25 cellular contexts compared by ENCODE assay signal in the genomic region with DNA sequence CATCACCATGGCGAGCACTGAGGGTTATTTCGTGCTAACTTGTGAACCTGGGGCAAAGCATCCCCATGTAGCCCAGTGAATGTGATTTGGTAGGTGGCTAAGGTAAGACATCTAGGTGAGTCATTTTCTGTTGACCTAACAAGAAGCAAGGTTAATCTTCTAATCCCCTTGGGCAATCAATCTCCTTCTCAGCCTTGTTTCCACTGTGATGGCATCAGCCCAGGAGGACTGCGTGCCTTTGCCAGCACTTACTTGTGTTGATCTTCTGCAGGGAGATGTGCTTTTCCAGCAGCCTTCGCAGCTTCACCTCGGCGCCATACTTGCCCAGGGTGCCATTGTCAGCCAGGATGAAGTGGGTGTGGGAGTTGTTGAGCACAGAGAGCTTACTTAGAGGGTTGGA. TPM values are rescaled to one million over a fixed set of nuclear protein-coding genes. Genes with fewer than 3 reads are reported as not detected.
DNase-seq lines count a peak whose midpoint lies in the region; ATAC-seq and TF ChIP-seq lines count a peak whose summit lies in the region.
"Had no signal": no experiment of that assay in that cellular context is flagged by ENCODE, and none has a peak within 500 bp of the region (broad histone marks: within the 10 kb centered on the region; RNA-seq: fewer than 3 reads in every experiment).

No MANE protein-coding gene starts in this region.

- ATAC-seq in upper lobe of left lung (ENCODE audit: low FRiP score in 2 of 2), result no peak

- TF ChIP-seq CTCF in mammary epithelial cell (conservative IDR thresholded peaks at IDR 0.05 in 1 of 2, IDR thresholded peaks at IDR 0.05 in 1 of 2; ENCODE audit: extremely low read depth in 1 of 2, insufficient read depth in 1 of 2, low read depth in 1 of 2, low read length in 2 of 2) (no peak), hepatocyte (IDR thresholded peaks at IDR 0.05; ENCODE audit: poor library complexity) (no peak), uterus (IDR thresholded peaks at IDR 0.05) (no peak), upper lobe of left lung (IDR thresholded peaks at IDR 0.05) (no peak)

- TF ChIP-seq EP300 in upper lobe of left lung (IDR thresholded peaks at IDR 0.05), result no peak

- no peaks in the 10 kb centered on the region for H3K36me3 ChIP-seq in mammary epithelial cell (ENCODE audit: insufficient read depth, low read length)
- no peaks in the 10 kb centered on the region for H3K36me3 ChIP-seq in hepatocyte (replicated peaks; ENCODE audit: insufficient read depth, low read depth)
- no peaks in the 10 kb centered on the region for H3K36me3 ChIP-seq in uterus
- no peaks in the 10 kb centered on the region for H3K36me3 ChIP-seq in upper lobe of left lung
- H3K36me3 ChIP-seq: BLaER1 had no signal

- TF ChIP-seq POLR2A in uterus (IDR thresholded peaks at IDR 0.05) (no peak), upper lobe of left lung (IDR thresholded peaks at IDR 0.05) (no peak)

- H3K4me1 ChIP-seq in mammary epithelial cell (ENCODE audit: insufficient read depth, low read length) (no peaks in the 10 kb centered on the region), hepatocyte (ENCODE audit: insufficient read depth) (peaks cover 5% of the 10 kb centered on the region), uterus (no peaks in the 10 kb centered on the region), upper lobe of left lung (peaks cover 0 to 5% (median 0%) of the 10 kb centered on the region in 4 donors)

- no TSS peak for BruUV-seq in mammary epithelial cell (replicated peaks; lab: Mats Ljungman, UMichigan)

- H3K27me3 ChIP-seq in mammary epithelial cell (ENCODE audit: insufficient read depth, low read length), result peaks cover 7% of the 10 kb centered on the region
- H3K27me3 ChIP-seq in hepatocyte, result no peaks in the 10 kb centered on the region
- no peaks in the 10 kb centered on the region for H3K27me3 ChIP-seq in uterus
- H3K27me3 ChIP-seq in upper lobe of left lung, result no peaks in the 10 kb centered on the region
- H3K27me3 ChIP-seq: BLaER1 had no signal

- WGBS in mammary epithelial cell (ENCODE audit: low coverage, missing lambda C conversion rate), result 69% methylated on average over 6 of the region's 6 CpGs
- WGBS in hepatocyte (ENCODE audit: low lambda C conversion rate, missing lambda C conversion rate), result 69% methylated on average over 6 of the region's 6 CpGs
- 90 to 95% methylated on average over 6 of the region's 6 CpGs for WGBS in upper lobe of left lung, 2 donors

- H3K9me3 ChIP-seq in mammary epithelial cell (replicated peaks; ENCODE audit: insufficient read depth, low read length), result no peaks in the 10 kb centered on the region
- H3K9me3 ChIP-seq in hepatocyte (ENCODE audit: low read depth), result no peaks in the 10 kb centered on the region
- H3K9me3 ChIP-seq in uterus, result no peaks in the 10 kb centered on the region
- H3K9me3 ChIP-seq in upper lobe of left lung, result no peaks in the 10 kb centered on the region
- H3K9me3 ChIP-seq: BLaER1, SK-N-SH had no signal

- H3K4me3 ChIP-seq in mammary epithelial cell (replicated peaks in 1 of 3; ENCODE audit: insufficient read depth in 1 of 3, low read depth in 2 of 3, low read length in 3 of 3), result no peak overlapping the region
- no peak overlapping the region for H3K4me3 ChIP-seq in hepatocyte
- no peak overlapping the region for H3K4me3 ChIP-seq in uterus
- H3K4me3 ChIP-seq in upper lobe of left lung, result no peak overlapping the region
- H3K4me3 ChIP-seq: BLaER1 had no signal

- in situ Hi-C loops in mammary epithelial cell (cut with MboI; ENCODE audit: low sequenced_read_pairs in 2 of 2), result no loop called here

- H2AFZ ChIP-seq in mammary epithelial cell (ENCODE audit: low read depth, low read length) (no peak overlapping the region), hepatocyte (no peak overlapping the region)

- dilution Hi-C loops in mammary epithelial cell (cut with HindIII; ENCODE audit: low sequenced_read_pairs), result no loop called here

- H3K27ac ChIP-seq in mammary epithelial cell (ENCODE audit: insufficient read depth, low read depth, low read length), result no peak overlapping the region
- H3K27ac ChIP-seq in hepatocyte, result no peak overlapping the region
- H3K27ac ChIP-seq in uterus, result no peak overlapping the region
- no peak overlapping the region for H3K27ac ChIP-seq in upper lobe of left lung
- H3K27ac ChIP-seq: 22Rv1, BLaER1 had no signal

- H3K9me2 ChIP-seq in hepatocyte (replicated peaks; ENCODE audit: insufficient read depth), result no peaks in the 10 kb centered on the region
- H3K9me2 ChIP-seq: SK-N-SH had no signal

- H3K79me2 ChIP-seq in mammary epithelial cell (ENCODE audit: insufficient read depth, low read length), result no peaks in the 10 kb centered on the region
- H3K79me2 ChIP-seq in hepatocyte, result no peaks in the 10 kb centered on the region

- no peak overlapping the region for H3K9ac ChIP-seq in mammary epithelial cell (ENCODE audit: insufficient read depth, low read length)
- H3K9ac ChIP-seq: BLaER1, SK-N-SH had no signal

- intact Hi-C loops in mammary epithelial cell (cut with micrococcal nuclease), result no loop called here
- intact Hi-C loops in uterus (cut with DNase I; ENCODE audit: low total_unique reads), result no loop called here

- H4K20me1 ChIP-seq in mammary epithelial cell (ENCODE audit: insufficient read depth, low read length) (no peaks in the 10 kb centered on the region), hepatocyte (ENCODE audit: insufficient read depth, poor library complexity, severe bottlenecking) (no peaks in the 10 kb centered on the region)
- H4K20me1 ChIP-seq: BLaER1 had no signal

- peak; percentile 53 for DNase-seq in NCI-H82 (lab: John Stamatoyannopoulos, UW)
- DNase-seq in NCI-H82 treated with DMSO at 0.1 percent for 48 hours (lab: John Stamatoyannopoulos, UW; ENCODE audit: unreplicated experiment), result no peak
- peak; percentile 62 for DNase-seq in mammary epithelial cell
- peak; percentile 33 for DNase-seq in hepatocyte (ENCODE audit: low spot score)
- DNase-seq in SK-N-DZ (ENCODE audit: low spot score), result no peak
- DNase-seq in SHP77 treated with DMSO at 0.1 percent for 48 hours (lab: John Stamatoyannopoulos, UW), result no peak
- no peak for DNase-seq in uterus
- DNase-seq in upper lobe of left lung, result no peak
- DNase-seq: ACHN; CD4-positive, alpha-beta T cell; COR-L47; DMS79; Karpas-422; NCI-H1092; NCI-H1436; NCI-H187 treated with DMSO at 0.1 percent for 48 hours; NCI-H774; SHP77; SK-N-SH had no signal

- CTCF ChIA-PET in mammary epithelial cell (lab: Charles Lee; ENCODE audit: low non-redundant PET), result no interaction called here

- H3K4me2 ChIP-seq in mammary epithelial cell (ENCODE audit: insufficient read depth, low read depth, low read length) (no peak overlapping the region), hepatocyte (no peak overlapping the region)
- H3K4me2 ChIP-seq: BLaER1, SK-N-SH had no signal

RNA-seq across cellular contexts. Expression of a gene that starts 35.7 kb away (rescaled TPM):
- total RNA-seq in mammary epithelial cell (not detected), hepatocyte (not detected in 2 replicates), uterus (not detected), upper lobe of left lung (not detected)
- polyA plus RNA-seq in mammary epithelial cell (not detected), hepatocyte (not detected in 2 replicates)
- polyA minus RNA-seq in mammary epithelial cell, result not detected
- polyA plus RNA-seq in SK-N-DZ (2014; cell fraction: cytosol; rRNA removed), result 0.16 TPM in 1 of 2 replicates, not detected in the other
- not detected in 2 replicates for polyA plus RNA-seq in SK-N-DZ (2014; cell fraction: nucleus; rRNA removed)
- total RNA-seq: CD4-positive, alpha-beta T cell; H4; NCI-H460; OCI-LY7 had no signal
- polyA plus RNA-seq: IgD-negative memory B cell, SK-N-SH had no signal

Comparison
In these comparisons a context has a peak if more than half of its experiments do, and no peak if none do; other contexts are left out.
1. DNase-seq: peak in NCI-H82 (single experiment), mammary epithelial cell (single experiment) and hepatocyte (single experiment); none in NCI-H82 treated with DMSO at 0.1 percent for 48 hours (single experiment), SK-N-DZ (single experiment), SHP77 treated with DMSO at 0.1 percent for 48 hours (single experiment), uterus (0 of 2) and upper lobe of left lung (0 of 2).